8 cellular contexts compared by ENCODE assay signal in the genomic region with DNA sequence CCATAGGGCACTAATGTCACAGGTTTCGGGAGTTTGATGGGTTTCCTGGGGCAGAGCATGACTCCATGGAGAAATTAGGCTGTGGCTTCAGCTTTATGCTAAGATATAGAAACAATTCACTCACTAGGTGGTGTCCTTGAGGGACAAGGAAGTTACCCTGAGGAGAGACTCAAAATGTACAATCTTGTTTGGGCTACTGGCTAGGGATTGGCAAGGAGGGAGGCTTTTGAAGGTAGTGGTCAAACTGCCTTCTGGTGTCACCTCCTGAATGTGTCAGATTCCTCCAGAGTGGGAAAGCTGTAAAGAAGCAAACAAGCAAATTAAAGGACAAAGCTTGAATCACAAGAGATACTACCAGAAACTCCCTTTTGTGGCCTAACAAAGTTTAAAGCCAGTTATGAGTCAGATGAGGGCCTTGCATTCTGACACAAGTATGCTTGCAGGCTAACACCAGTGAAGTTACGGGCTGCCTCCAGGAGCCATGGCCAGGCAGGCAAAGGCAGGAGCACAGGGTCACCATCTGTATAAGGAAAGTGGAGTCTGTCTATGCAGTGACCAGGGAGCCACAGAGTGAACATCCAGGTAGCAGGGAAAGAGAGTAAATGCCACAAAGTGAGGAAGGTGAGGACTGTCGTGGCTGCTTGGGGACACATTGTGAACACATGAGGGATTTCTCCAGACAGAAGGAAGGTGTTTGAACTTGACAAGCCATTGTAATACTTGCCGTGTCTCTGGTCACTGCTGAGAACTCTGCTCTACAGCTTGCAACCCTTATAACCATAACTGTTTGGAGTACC.
DNase-seq lines count a peak whose midpoint lies in the region; ATAC-seq and TF ChIP-seq lines count a peak whose summit lies in the region.

No MANE protein-coding gene starts in this region.

- no peaks in the 10 kb centered on the region for H3K79me2 ChIP-seq in hepatocyte

- peaks cover 0 to 8% (median 0%) of the 10 kb centered on the region in 7 donors for H3K4me1 Mint-ChIP-seq in naive thymus-derived CD4-positive, alpha-beta T cell

- no peaks in the 10 kb centered on the region for H3K36me3 ChIP-seq in hepatocyte (replicated peaks; ENCODE audit: insufficient read depth, low read depth)
- no peaks in the 10 kb centered on the region for H3K36me3 ChIP-seq in naive thymus-derived CD4-positive, alpha-beta T cell (ENCODE audit: control insufficient read depth in 2 of 3, insufficient read depth in 3 of 3, low read length in 3 of 3)
- H3K36me3 ChIP-seq in thyroid gland: no peaks in the 10 kb centered on the region

- no peaks in the 10 kb centered on the region for H3K27me3 ChIP-seq in hepatocyte
- no peaks in the 10 kb centered on the region for H3K27me3 ChIP-seq in naive thymus-derived CD4-positive, alpha-beta T cell (ENCODE audit: control insufficient read depth in 2 of 2, insufficient read depth in 2 of 2, low read length in 2 of 2)
- H3K27me3 ChIP-seq in right cardiac atrium (ENCODE audit: control insufficient read depth, insufficient read depth): no peaks in the 10 kb centered on the region
- H3K27me3 ChIP-seq in thyroid gland: no peaks in the 10 kb centered on the region

- intact Hi-C loops in naive thymus-derived CD4-positive, alpha-beta T cell (cut with micrococcal nuclease): no loop called here
- intact Hi-C loops in right cardiac atrium (cut with DNase I): no loop called here
- intact Hi-C loops in thyroid gland (cut with DNase I): no loop called here

- H3K27ac ChIP-seq in hepatocyte: peak overlapping the region; percentile 33
- H3K27ac ChIP-seq in naive thymus-derived CD4-positive, alpha-beta T cell (ENCODE audit: low read depth, low read length): no peak overlapping the region
- H3K27ac ChIP-seq in right cardiac atrium (ENCODE audit: low read length): no peak overlapping the region
- no peak overlapping the region for H3K27ac ChIP-seq in thyroid gland

- TF ChIP-seq CTCF in hepatocyte (IDR thresholded peaks at IDR 0.05; ENCODE audit: poor library complexity): no peak
- TF ChIP-seq CTCF in omental fat pad (IDR thresholded peaks at IDR 0.05): no peak
- no peak for TF ChIP-seq CTCF in thyroid gland (IDR thresholded peaks at IDR 0.05)

- H3K4me3 Mint-ChIP-seq in naive thymus-derived CD4-positive, alpha-beta T cell: no peak overlapping the region

- ATAC-seq in GM18519 (IDR thresholded peaks at IDR 0.05; ENCODE audit: low FRiP score, unreplicated experiment) (peak; percentile 65), GM21723 (IDR thresholded peaks at IDR 0.05; ENCODE audit: unreplicated experiment) (peak; percentile 85), omental fat pad (ENCODE audit: low FRiP score) (no peak), right cardiac atrium (no peak)
- no peak for ATAC-seq in naive thymus-derived CD4-positive, alpha-beta T cell

- H4K20me1 ChIP-seq in hepatocyte (ENCODE audit: insufficient read depth, poor library complexity, severe bottlenecking): no peaks in the 10 kb centered on the region

- H3K36me3 Mint-ChIP-seq in naive thymus-derived CD4-positive, alpha-beta T cell: no peaks in the 10 kb centered on the region

- 94% methylated on average over 4 of the region's 4 CpGs for WGBS in hepatocyte (ENCODE audit: low lambda C conversion rate, missing lambda C conversion rate)
- 89% methylated on average over 4 of the region's 4 CpGs for WGBS in right cardiac atrium
- 93 to 94% methylated on average over 4 of the region's 4 CpGs for WGBS in thyroid gland, 2 donors

- DNase-seq in M059J (ENCODE audit: low read depth) (peak; percentile 49), hepatocyte (ENCODE audit: low spot score) (peak; percentile 13), omental fat pad (ENCODE audit: low spot score) (no peak), right cardiac atrium (no peak), thyroid gland (no peak)
- no peak for DNase-seq in naive thymus-derived CD4-positive, alpha-beta T cell

- H2AFZ ChIP-seq in hepatocyte: no peak overlapping the region

- H3K9me3 Mint-ChIP-seq in naive thymus-derived CD4-positive, alpha-beta T cell: peaks cover 0 to under 1% (median 0%) of the 10 kb centered on the region in 11 donors

- peaks cover 2% of the 10 kb centered on the region for H3K4me1 ChIP-seq in hepatocyte (ENCODE audit: insufficient read depth)
- H3K4me1 ChIP-seq in naive thymus-derived CD4-positive, alpha-beta T cell (ENCODE audit: control insufficient read depth in 2 of 2, insufficient read depth in 2 of 2, low read length in 2 of 2): no peaks in the 10 kb centered on the region
- H3K4me1 ChIP-seq in right cardiac atrium (ENCODE audit: control insufficient read depth, insufficient read depth, low read length): no peaks in the 10 kb centered on the region
- H3K4me1 ChIP-seq in thyroid gland: no peaks in the 10 kb centered on the region

- peak overlapping the region in 1 of 9 donors; percentile 71 for H3K27ac Mint-ChIP-seq in naive thymus-derived CD4-positive, alpha-beta T cell

- no peak overlapping the region for H3K4me2 ChIP-seq in hepatocyte

- no peaks in the 10 kb centered on the region for H3K9me3 ChIP-seq in hepatocyte (ENCODE audit: low read depth)
- no peaks in the 10 kb centered on the region for H3K9me3 ChIP-seq in naive thymus-derived CD4-positive, alpha-beta T cell (ENCODE audit: control insufficient read depth in 2 of 3, low read length in 3 of 3)
- H3K9me3 ChIP-seq in right cardiac atrium (ENCODE audit: control insufficient read depth, low read length): no peaks in the 10 kb centered on the region
- H3K9me3 ChIP-seq in thyroid gland: no peaks in the 10 kb centered on the region

- H3K27me3 Mint-ChIP-seq in naive thymus-derived CD4-positive, alpha-beta T cell: peaks cover 0 to 6% (median 4%) of the 10 kb centered on the region in 5 donors

- POLR2A ChIA-PET in naive thymus-derived CD4-positive, alpha-beta T cell (lab: Charles Lee): no interaction called here

- no peak overlapping the region for H3K4me3 ChIP-seq in hepatocyte
- no peak overlapping the region for H3K4me3 ChIP-seq in naive thymus-derived CD4-positive, alpha-beta T cell (ENCODE audit: low read length)
- H3K4me3 ChIP-seq in right cardiac atrium (ENCODE audit: low read length): no peak overlapping the region
- no peak overlapping the region for H3K4me3 ChIP-seq in thyroid gland (replicated peaks in 1 of 3)

- no peak for TF ChIP-seq POLR2A in thyroid gland (IDR thresholded peaks at IDR 0.05)

- CTCF ChIA-PET in naive thymus-derived CD4-positive, alpha-beta T cell (lab: Charles Lee): no interaction called here

- no peaks in the 10 kb centered on the region for H3K9me2 ChIP-seq in hepatocyte (replicated peaks; ENCODE audit: insufficient read depth)

Comparison
In these comparisons a context has a peak if more than half of its experiments do, and no peak if none do; other contexts are left out.
1. ATAC-seq: peak in GM18519 (single experiment) and GM21723 (single experiment); none in omental fat pad (single experiment), naive thymus-derived CD4-positive, alpha-beta T cell (single experiment) and right cardiac atrium (0 of 2).
2. DNase-seq: peak in M059J (single experiment) and hepatocyte (single experiment); none in omental fat pad (single experiment), naive thymus-derived CD4-positive, alpha-beta T cell (0 of 9), right cardiac atrium (0 of 3) and thyroid gland (0 of 2).